ENCODE assay signal across 7 cellular contexts in genomic region chr3:123225557-123225956, GRCh38.
"Had no signal": no experiment of that assay in that cellular context is flagged by ENCODE, and none has a peak within 500 bp of the region (broad histone marks: within the 10 kb centered on the region; RNA-seq: fewer than 3 reads in every experiment).

No MANE protein-coding gene starts in this region.

- FAIRE-seq: GM12878, GM12891, GM12892, GM18507, GM19239 had no signal

- ATAC-seq: GM12878 had no signal

- H3K4me3 ChIP-seq: GM12878 had no signal

- DNase-seq: GDM1, GF-D8 had no signal
